Comparison of ENCODE assay signal across 23 cellular contexts in genomic region chr4:8314691-8315255, GRCh38. TPM values are rescaled to one million over a fixed set of nuclear protein-coding genes. Genes with fewer than 3 reads are reported as not detected.
DNase-seq lines count a peak whose midpoint lies in the region; ATAC-seq and TF ChIP-seq lines count a peak whose summit lies in the region.
"Had no signal": no experiment of that assay in that cellular context is flagged by ENCODE, and none has a peak within 500 bp of the region (broad histone marks: within the 10 kb centered on the region; RNA-seq: fewer than 3 reads in every experiment).

No MANE protein-coding gene starts in this region.

- WGBS in thyroid gland, 2 donors = 75 to 88% methylated on average over 2 to 5 of the region's 5 CpGs

- intact Hi-C loops in OCI-LY7 (cut with micrococcal nuclease; ENCODE audit: unreplicated experiment) (loop anchor here (2.0 kb wide), 1 partner anchor 76 kb away; no protein-coding TSS in a partner anchor), thyroid gland (cut with DNase I) (loop anchor here (10.0 kb wide), 1 partner anchor 90 kb away; no protein-coding TSS in a partner anchor)

- no peaks in the 10 kb centered on the region for H3K9me2 ChIP-seq in OCI-LY7 (ENCODE audit: insufficient read depth, low read length)

- no peak for ATAC-seq in activated CD8-positive, alpha-beta memory T cell treated with anti-CD3 and anti-CD28 coated beads, Interleukin-2, amount 10 ng/mL, durations not matched to agents 7 days and 5 days
- ATAC-seq: GM12878 had no signal

- no peak for TF ChIP-seq CTCF in OCI-LY7 (conservative IDR thresholded peaks at IDR 0.05; ENCODE audit: low read length)
- no peak for TF ChIP-seq CTCF in mesothelial cell of epicardium (IDR thresholded peaks at IDR 0.05; ENCODE audit: unreplicated experiment)
- no peak for TF ChIP-seq CTCF in thyroid gland (IDR thresholded peaks at IDR 0.05)

- H3K9me3 ChIP-seq in OCI-LY7 (ENCODE audit: low read length) (no peaks in the 10 kb centered on the region), thyroid gland (no peaks in the 10 kb centered on the region)
- H3K9me3 ChIP-seq: transverse colon had no signal

- peak; percentile 3 for DNase-seq in activated CD8-positive, alpha-beta memory T cell treated with anti-CD3 and anti-CD28 coated beads, Interleukin-2, amount 10 ng/mL, durations not matched to agents 7 days and 5 days
- no peak for DNase-seq in activated CD8-positive, alpha-beta memory T cell treated with anti-CD3 and anti-CD28 coated beads for 24 hours
- DNase-seq in OCI-LY7 (ENCODE audit: low spot score) (no peak), mesothelial cell of epicardium (ENCODE audit: low spot score in 2 of 2, unreplicated experiment in 2 of 2) (peak; percentile 11 to 31), thyroid gland (no peak), AG08395 (ENCODE audit: low spot score) (no peak), HCEC 1CT (no peak)
- no peak for DNase-seq in activated CD4-positive, alpha-beta T cell treated with anti-CD3 and anti-CD28 coated beads for 4 hours
- DNase-seq: amygdala; Karpas-422; left lung; MV-4-11; NCI-H1694; NCI-H526 treated with DMSO at 0.1 percent for 48 hours; stimulated activated naive CD4-positive, alpha-beta T cell treated with Interleukin-2 at 50 U/mL for 16 hours; transverse colon had no signal

- no TSS peak for BruUV-seq in OCI-LY7 (replicated peaks; lab: Mats Ljungman, UMichigan)

- no peaks in the 10 kb centered on the region for H3K79me2 ChIP-seq in OCI-LY7 (ENCODE audit: insufficient read depth, low read depth, low read length)

- no peak overlapping the region for H3K4me3 Mint-ChIP-seq in activated CD8-positive, alpha-beta memory T cell treated with anti-CD3 and anti-CD28 coated beads, Interleukin-2, amount 10 ng/mL, durations not matched to agents 7 days and 5 days
- H3K4me3 Mint-ChIP-seq in mesothelial cell of epicardium = no peak overlapping the region
- H3K4me3 Mint-ChIP-seq: B cell; dendritic cell treated with granulocyte-macrophage colony-stimulating factor and Interleukin-4, amounts not matched to agents 40 ng/mL and 50 ng/mL, for 4 days; natural killer cell treated with Interleukin-12 subunit alpha and Interleukin-12 subunit beta and Interleukin-15 and Interleukin-18, amount 100 ng/mL, for 72 hours had no signal

- H3K27ac ChIP-seq in OCI-LY7 (ENCODE audit: low read depth, low read length, poor library complexity, severe bottlenecking) (no peak overlapping the region), thyroid gland (peak overlapping the region; percentile 78 to 83 (median 82))
- H3K27ac ChIP-seq: skin epidermis had no signal

- no peaks in the 10 kb centered on the region for H3K4me1 Mint-ChIP-seq in activated CD8-positive, alpha-beta memory T cell treated with anti-CD3 and anti-CD28 coated beads, Interleukin-2, amount 10 ng/mL, durations not matched to agents 7 days and 5 days
- peaks cover 34% of the 10 kb centered on the region for H3K4me1 Mint-ChIP-seq in mesothelial cell of epicardium
- H3K4me1 Mint-ChIP-seq: B cell had no signal

- CTCF ChIA-PET in activated CD8-positive, alpha-beta memory T cell treated with anti-CD3 and anti-CD28 coated beads, Interleukin-2, amount 10 ng/mL, durations not matched to agents 7 days and 5 days (lab: Charles Lee) = no interaction called here
- CTCF ChIA-PET in OCI-LY7 (lab: Charles Lee; ENCODE audit: unreplicated experiment) = interaction anchor here (0.6 to 1.1 kb wide), 2 partner anchors 10 to 89 kb away, joined by 3 read pairs; no protein-coding TSS in a partner anchor

- H3K4me3 ChIP-seq in OCI-LY7 (ENCODE audit: low read depth, low read length, poor library complexity, severe bottlenecking) (no peak overlapping the region), thyroid gland (replicated peaks in 1 of 3) (no peak overlapping the region)
- H3K4me3 ChIP-seq: cardiac muscle cell, GM12878, left lung, skin epidermis, transverse colon had no signal

- H3K4me1 ChIP-seq in OCI-LY7 (ENCODE audit: insufficient read depth, low read length, poor library complexity, severe bottlenecking) (peaks cover 31% of the 10 kb centered on the region), thyroid gland (peaks cover 32 to 38% of the 10 kb centered on the region in 2 donors)

- no peaks in the 10 kb centered on the region for H3K27me3 ChIP-seq in thyroid gland
- H3K27me3 ChIP-seq: cardiac muscle cell, transverse colon had no signal

- no peaks in the 10 kb centered on the region for H3K36me3 Mint-ChIP-seq in activated CD8-positive, alpha-beta memory T cell treated with anti-CD3 and anti-CD28 coated beads, Interleukin-2, amount 10 ng/mL, durations not matched to agents 7 days and 5 days
- peaks cover 3% of the 10 kb centered on the region for H3K36me3 Mint-ChIP-seq in mesothelial cell of epicardium
- H3K36me3 Mint-ChIP-seq: natural killer cell treated with Interleukin-12 subunit alpha and Interleukin-12 subunit beta and Interleukin-15 and Interleukin-18, amount 100 ng/mL, for 72 hours had no signal

- H3K27ac Mint-ChIP-seq in activated CD8-positive, alpha-beta memory T cell treated with anti-CD3 and anti-CD28 coated beads, Interleukin-2, amount 10 ng/mL, durations not matched to agents 7 days and 5 days = no peak overlapping the region
- peak overlapping the region; percentile 92 for H3K27ac Mint-ChIP-seq in mesothelial cell of epicardium
- H3K27ac Mint-ChIP-seq: B cell; dendritic cell treated with granulocyte-macrophage colony-stimulating factor and Interleukin-4, amounts not matched to agents 40 ng/mL and 50 ng/mL, for 4 days; natural killer cell treated with Interleukin-12 subunit alpha and Interleukin-12 subunit beta and Interleukin-15 and Interleukin-18, amount 100 ng/mL, for 72 hours had no signal

- no peaks in the 10 kb centered on the region for H3K9me3 Mint-ChIP-seq in activated CD8-positive, alpha-beta memory T cell treated with anti-CD3 and anti-CD28 coated beads, Interleukin-2, amount 10 ng/mL, durations not matched to agents 7 days and 5 days (ENCODE audit: low read depth)
- H3K9me3 Mint-ChIP-seq in mesothelial cell of epicardium = peaks cover 23% of the 10 kb centered on the region
- H3K9me3 Mint-ChIP-seq: dendritic cell treated with granulocyte-macrophage colony-stimulating factor and Interleukin-4, amounts not matched to agents 40 ng/mL and 50 ng/mL, for 4 days; natural killer cell treated with Interleukin-12 subunit alpha and Interleukin-12 subunit beta and Interleukin-15 and Interleukin-18, amount 100 ng/mL, for 72 hours had no signal

- no peak for TF ChIP-seq POLR2A in thyroid gland (IDR thresholded peaks at IDR 0.05)

- H3K36me3 ChIP-seq in OCI-LY7 (ENCODE audit: insufficient read depth, low read length) = no peaks in the 10 kb centered on the region
- H3K36me3 ChIP-seq in thyroid gland = no peaks in the 10 kb centered on the region
- H3K36me3 ChIP-seq: cardiac muscle cell, left lung, transverse colon had no signal

- POLR2A ChIA-PET in OCI-LY7 (lab: Charles Lee) = interaction anchor here (0.6 to 1.1 kb wide), 3 partner anchors 52 to 249 kb away, joined by 3 read pairs; no protein-coding TSS in a partner anchor

- H3K4me2 ChIP-seq in OCI-LY7 (ENCODE audit: low read length) = peak overlapping the region; percentile 41; the same call in 1 of the 2 replicates

- H4K20me1 ChIP-seq in OCI-LY7 (ENCODE audit: insufficient read depth, low read length) = no peaks in the 10 kb centered on the region

- peaks cover 8% of the 10 kb centered on the region for H3K27me3 Mint-ChIP-seq in activated CD8-positive, alpha-beta memory T cell treated with anti-CD3 and anti-CD28 coated beads, Interleukin-2, amount 10 ng/mL, durations not matched to agents 7 days and 5 days
- H3K27me3 Mint-ChIP-seq in mesothelial cell of epicardium (ENCODE audit: low read depth) = no peaks in the 10 kb centered on the region
- H3K27me3 Mint-ChIP-seq: dendritic cell treated with granulocyte-macrophage colony-stimulating factor and Interleukin-4, amounts not matched to agents 40 ng/mL and 50 ng/mL, for 4 days had no signal

- peak overlapping the region; percentile 57 for H2AFZ ChIP-seq in OCI-LY7 (ENCODE audit: low read length)

RNA-seq across cellular contexts. Expression of gene HTRA3, which starts 45.2 kb away (rescaled TPM):
- total RNA-seq in activated CD8-positive, alpha-beta memory T cell treated with anti-CD3 and anti-CD28 coated beads, Interleukin-2, amount 10 ng/mL, durations not matched to agents 7 days and 5 days = not detected
- total RNA-seq in OCI-LY7 (2014; rRNA removed; shearing (Covaris generic)) = not detected in 2 replicates
- total RNA-seq in OCI-LY7 (2022) = not detected in 2 replicates
- 25.6 to 27.9 TPM (median 26.2 TPM) in 3 replicates for total RNA-seq in mesothelial cell of epicardium
- 10 to 100 TPM in 3 of 4 donors, 1 to 10 TPM in 1; 6.9 to 38.3 (median 14.0) TPM for total RNA-seq in thyroid gland
- total RNA-seq: A172; B cell; natural killer cell treated with Interleukin-12 subunit alpha and Interleukin-12 subunit beta and Interleukin-15 and Interleukin-18, amount 100 ng/mL, for 72 hours had no signal

Comparison
In these comparisons a context has a peak if more than half of its experiments do, and no peak if none do; other contexts are left out.
1. DNase-seq: peak in activated CD8-positive, alpha-beta memory T cell treated with anti-CD3 and anti-CD28 coated beads, Interleukin-2, amount 10 ng/mL, durations not matched to agents 7 days and 5 days (single experiment) and mesothelial cell of epicardium (2 of 2); none in activated CD8-positive, alpha-beta memory T cell treated with anti-CD3 and anti-CD28 coated beads for 24 hours (single experiment), OCI-LY7 (single experiment), thyroid gland (0 of 2), activated CD4-positive, alpha-beta T cell treated with anti-CD3 and anti-CD28 coated beads for 4 hours (0 of 2), AG08395 (single experiment) and HCEC 1CT (single experiment).
2. RNA of gene HTRA3, which starts 45.2 kb away (total RNA-seq): 25.6 to 27.9 TPM in mesothelial cell of epicardium and 6.9 to 38.3 TPM in thyroid gland; not detected in activated CD8-positive, alpha-beta memory T cell treated with anti-CD3 and anti-CD28 coated beads, Interleukin-2, amount 10 ng/mL, durations not matched to agents 7 days and 5 days and not detected in OCI-LY7; every median in the first group is over 4 times any median in the second.